In the genomic region with DNA sequence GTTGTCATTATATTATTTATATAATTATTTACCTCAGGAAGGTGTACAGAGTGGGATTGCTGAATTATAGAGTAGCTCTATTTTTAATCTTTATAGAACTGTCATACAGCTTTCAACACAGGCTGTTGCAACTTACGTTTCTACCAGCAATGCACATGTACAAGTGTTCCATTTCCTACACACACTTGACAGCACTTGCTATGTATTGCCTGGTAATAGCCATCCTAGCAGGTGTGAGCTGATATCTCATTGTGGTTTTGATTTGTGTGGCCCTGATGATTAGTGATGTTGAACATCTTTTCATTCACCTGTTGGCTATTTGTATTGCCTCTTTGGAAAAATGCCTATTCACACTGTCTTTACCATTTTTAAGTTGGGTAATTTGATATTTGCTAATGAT, we compare ENCODE assay signal across 8 cellular contexts.
DNase-seq lines count a peak whose midpoint lies in the region; ATAC-seq and FAIRE-seq lines count a peak whose summit lies in the region.
"Not testable (repeated sequence)": the region's sequence is repeated elsewhere in the genome, so short reads cannot be mapped to it uniquely, and the experiment has no call there.

No MANE protein-coding gene starts in this region.

- ATAC-seq in GM18502 (IDR thresholded peaks at IDR 0.05; ENCODE audit: poor library complexity, unreplicated experiment) (peak; percentile 86), GM18870 (IDR thresholded peaks at IDR 0.05; ENCODE audit: unreplicated experiment) (peak; percentile 67), GM19395 (IDR thresholded peaks at IDR 0.05; ENCODE audit: unreplicated experiment) (peak; percentile 79), GM21423 (IDR thresholded peaks at IDR 0.05; ENCODE audit: unreplicated experiment) (peak; percentile 52), GM21825 (IDR thresholded peaks at IDR 0.05; ENCODE audit: unreplicated experiment) (peak; percentile 84), HG02938 (IDR thresholded peaks at IDR 0.05; ENCODE audit: unreplicated experiment) (peak; percentile 81), HG03342 (IDR thresholded peaks at IDR 0.05; ENCODE audit: unreplicated experiment) (peak; percentile 48)

- DNase-seq in HTR-8/SVneo (ENCODE audit: insufficient read length, low spot score), result not testable (repeated sequence)

- peak; percentile 42 for FAIRE-seq in HTR-8/SVneo (lab: Jason Lieb, UNC)
